In genomic region chr18:50689578-50689977, GRCh38 we compare ENCODE assay signal across 2 cellular contexts.
TF ChIP-seq lines count a peak whose summit lies in the region.

No MANE protein-coding gene starts in this region.

TF ChIP-seq in HEK293, 187 proteins besides CTCF, POLR2A, EP300 and RAD21 (continued from another document):
- peak; percentile 97 for TF ChIP-seq ZNF239 (tag by site-specific recombination; IDR thresholded peaks at IDR 0.05)

TF ChIP-seq in K562, 482 proteins besides CTCF, POLR2A, EP300 and RAD21 (continued from another document):
- TF ChIP-seq, protein P1, sequence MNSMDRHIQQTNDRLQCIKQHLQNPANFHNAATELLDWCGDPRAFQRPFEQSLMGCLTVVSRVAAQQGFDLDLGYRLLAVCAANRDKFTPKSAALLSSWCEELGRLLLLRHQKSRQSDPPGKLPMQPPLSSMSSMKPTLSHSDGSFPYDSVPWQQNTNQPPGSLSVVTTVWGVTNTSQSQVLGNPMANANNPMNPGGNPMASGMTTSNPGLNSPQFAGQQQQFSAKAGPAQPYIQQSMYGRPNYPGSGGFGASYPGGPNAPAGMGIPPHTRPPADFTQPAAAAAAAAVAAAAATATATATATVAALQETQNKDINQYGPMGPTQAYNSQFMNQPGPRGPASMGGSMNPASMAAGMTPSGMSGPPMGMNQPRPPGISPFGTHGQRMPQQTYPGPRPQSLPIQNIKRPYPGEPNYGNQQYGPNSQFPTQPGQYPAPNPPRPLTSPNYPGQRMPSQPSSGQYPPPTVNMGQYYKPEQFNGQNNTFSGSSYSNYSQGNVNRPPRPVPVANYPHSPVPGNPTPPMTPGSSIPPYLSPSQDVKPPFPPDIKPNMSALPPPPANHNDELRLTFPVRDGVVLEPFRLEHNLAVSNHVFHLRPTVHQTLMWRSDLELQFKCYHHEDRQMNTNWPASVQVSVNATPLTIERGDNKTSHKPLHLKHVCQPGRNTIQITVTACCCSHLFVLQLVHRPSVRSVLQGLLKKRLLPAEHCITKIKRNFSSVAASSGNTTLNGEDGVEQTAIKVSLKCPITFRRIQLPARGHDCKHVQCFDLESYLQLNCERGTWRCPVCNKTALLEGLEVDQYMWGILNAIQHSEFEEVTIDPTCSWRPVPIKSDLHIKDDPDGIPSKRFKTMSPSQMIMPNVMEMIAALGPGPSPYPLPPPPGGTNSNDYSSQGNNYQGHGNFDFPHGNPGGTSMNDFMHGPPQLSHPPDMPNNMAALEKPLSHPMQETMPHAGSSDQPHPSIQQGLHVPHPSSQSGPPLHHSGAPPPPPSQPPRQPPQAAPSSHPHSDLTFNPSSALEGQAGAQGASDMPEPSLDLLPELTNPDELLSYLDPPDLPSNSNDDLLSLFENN (IDR thresholded peaks at IDR 0.05; ENCODE audit: low read depth in 2 of 2, low read length in 2 of 2) = no peak
- TF ChIP-seq ATF2 (CRISPR knock-in tag; IDR thresholded peaks at IDR 0.05) (no peak), ZNF592 (IDR thresholded peaks at IDR 0.05) (no peak), ZNF174 (CRISPR knock-in tag; IDR thresholded peaks at IDR 0.05) (no peak), RBM22 (IDR thresholded peaks at IDR 0.05; ENCODE audit: low read depth, low read length, poor library complexity, severe bottlenecking) (no peak), TCFL5 (CRISPR knock-in tag; conservative IDR thresholded peaks at IDR 0.05) (no peak), RBM25 (IDR thresholded peaks at IDR 0.05; ENCODE audit: low read depth, low read length, severe bottlenecking) (peak; percentile 66)
